In the genomic region with DNA sequence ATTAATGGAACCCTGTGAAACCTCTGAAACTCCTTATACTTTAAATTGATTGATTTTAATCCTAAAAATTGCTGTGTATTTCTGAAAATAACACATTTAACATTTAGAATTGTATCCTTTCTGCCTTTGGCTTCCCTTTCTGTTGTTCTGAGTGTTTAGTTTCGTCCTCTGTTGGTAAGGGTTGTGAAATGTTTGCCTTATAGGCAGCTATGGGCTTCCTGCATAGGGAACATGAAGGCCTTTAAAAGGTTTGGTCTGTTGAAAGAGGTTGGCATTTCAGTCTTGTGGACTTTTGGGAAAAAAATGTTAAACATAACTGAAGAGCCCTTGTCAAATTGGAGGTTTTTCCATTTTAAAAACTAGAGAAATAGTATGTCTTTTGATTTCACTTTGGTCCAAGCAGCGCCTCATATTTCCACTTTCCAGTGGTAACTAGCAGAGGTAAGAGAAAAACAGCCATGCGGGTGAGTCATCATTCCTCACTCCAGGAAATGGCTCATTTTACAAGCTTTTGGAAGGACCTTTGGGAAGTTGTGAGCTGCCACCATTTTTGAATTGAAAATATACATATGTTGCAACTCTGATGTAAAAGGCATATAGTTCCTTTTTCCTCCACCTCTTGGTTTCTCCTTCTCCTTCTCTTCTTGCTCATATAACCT, we compare ENCODE assay signal across 9 cellular contexts. TPM values are rescaled to one million over a fixed set of nuclear protein-coding genes. Genes with fewer than 3 reads are reported as not detected.
DNase-seq lines count a peak whose midpoint lies in the region; FAIRE-seq and TF ChIP-seq lines count a peak whose summit lies in the region.
"Had no signal": no experiment of that assay in that cellular context is flagged by ENCODE, and none has a peak within 500 bp of the region (broad histone marks: within the 10 kb centered on the region; RNA-seq: fewer than 3 reads in every experiment).

No MANE protein-coding gene starts in this region.

- no peaks in the 10 kb centered on the region for H3K27me3 ChIP-seq in fibroblast of lung (ENCODE audit: control insufficient read depth, insufficient read depth, low read length)
- H3K27me3 ChIP-seq: adrenal gland had no signal

- peak overlapping the region; percentile 29 for H2AFZ ChIP-seq in fibroblast of lung (ENCODE audit: low read length)

- no peak overlapping the region for H3K9ac ChIP-seq in fibroblast of lung (ENCODE audit: insufficient read depth, low read length)

- peak overlapping the region; percentile 54 for H3K27ac ChIP-seq in fibroblast of lung (ENCODE audit: insufficient read depth, low read length)
- H3K27ac ChIP-seq: adrenal gland had no signal

- DNase-seq in H54 (ENCODE audit: insufficient read length, low spot score): peak; percentile 40
- DNase-seq in RPMI7951 (ENCODE audit: low read depth): peak; percentile 84
- peak; percentile 91 to 93 for DNase-seq in fibroblast of lung (ENCODE audit: low read depth in 2 of 2)
- DNase-seq in renal cortical epithelial cell (ENCODE audit: low read depth): peak; percentile 89
- no peak for DNase-seq in activated CD8-positive, alpha-beta memory T cell treated with anti-CD3 and anti-CD28 coated beads for 24 hours
- no peak for DNase-seq in NCI-H1105 (lab: John Stamatoyannopoulos, UW)
- DNase-seq in stimulated activated naive CD4-positive, alpha-beta T cell (lab: John Stamatoyannopoulos, UW): no peak
- DNase-seq: activated CD4-positive, alpha-beta T cell treated with anti-CD3 and anti-CD28 coated beads for 4 hours had no signal

- FAIRE-seq in H54 (lab: Jason Lieb, UNC): peak; percentile 100

- no peaks in the 10 kb centered on the region for H3K4me1 ChIP-seq in fibroblast of lung (ENCODE audit: control insufficient read depth, extremely low read depth, insufficient read depth, low read length)
- H3K4me1 ChIP-seq: adrenal gland had no signal

- H3K4me2 ChIP-seq in fibroblast of lung (ENCODE audit: extremely low read depth, insufficient read depth, low read length): peak overlapping the region; percentile 25

- H3K4me3 ChIP-seq in fibroblast of lung (replicated peaks in 1 of 4; ENCODE audit: control extremely low read depth in 1 of 4, insufficient read depth in 1 of 4, low read depth in 3 of 4, low read length in 4 of 4): no peak overlapping the region
- H3K4me3 ChIP-seq: adrenal gland had no signal

- no peak for TF ChIP-seq POLR2A in H54 (IDR thresholded peaks at IDR 0.05; ENCODE audit: low read depth, low read length)

- H3K9me3 ChIP-seq in fibroblast of lung (ENCODE audit: control insufficient read depth, insufficient read depth, low read depth, low read length): no peaks in the 10 kb centered on the region
- H3K9me3 ChIP-seq: adrenal gland had no signal

- H3K79me2 ChIP-seq in fibroblast of lung (ENCODE audit: control insufficient read depth, insufficient read depth, low read length): peaks cover 3% of the 10 kb centered on the region

- no peaks in the 10 kb centered on the region for H4K20me1 ChIP-seq in fibroblast of lung (ENCODE audit: control insufficient read depth, extremely low read depth, insufficient read depth, low read length)

- H3K36me3 ChIP-seq in fibroblast of lung (ENCODE audit: control insufficient read depth, insufficient read depth, low read length): no peaks in the 10 kb centered on the region
- H3K36me3 ChIP-seq: adrenal gland had no signal

- no peak for TF ChIP-seq CTCF in fibroblast of lung (conservative IDR thresholded peaks at IDR 0.05 in 1 of 2, IDR thresholded peaks at IDR 0.05 in 1 of 2; ENCODE audit: low read depth in 1 of 2, low read length in 2 of 2)

RNA-seq across cellular contexts. Expression of a gene that starts 22.8 kb away (rescaled TPM):
- total RNA-seq in RPMI7951 (2014; rRNA removed; shearing (Covaris generic)): under 0.01 and 0.20 TPM in 2 replicates
- total RNA-seq in fibroblast of lung (33.7 and 50.3 TPM in 2 replicates), renal cortical epithelial cell (23.8 and 38.9 TPM in 2 replicates)
- 11.2 and 24.9 TPM in 2 replicates for polyA plus RNA-seq in fibroblast of lung
- 8.2 and 18.1 TPM in 2 replicates for polyA plus RNA-seq in fibroblast of lung (2012)
- 8.4 and 42.6 TPM in 2 replicates for polyA minus RNA-seq in fibroblast of lung (ENCODE audit: low replicate concordance)

Comparison
In these comparisons a context has a peak if more than half of its experiments do, and no peak if none do; other contexts are left out.
1. DNase-seq: peak in H54 (single experiment), RPMI7951 (single experiment), fibroblast of lung (2 of 2) and renal cortical epithelial cell (single experiment); none in activated CD8-positive, alpha-beta memory T cell treated with anti-CD3 and anti-CD28 coated beads for 24 hours (single experiment), NCI-H1105 (single experiment) and stimulated activated naive CD4-positive, alpha-beta T cell (0 of 6).
2. RNA of a gene that starts 22.8 kb away (total RNA-seq): 23.8 to 38.9 TPM in renal cortical epithelial cell and 33.7 to 50.3 TPM in fibroblast of lung; under 0.01 to 0.20 TPM in RPMI7951; every median in the first group is over 10 times any median in the second.